Comparison of ENCODE assay signal across 1 cellular context in the genomic region with DNA sequence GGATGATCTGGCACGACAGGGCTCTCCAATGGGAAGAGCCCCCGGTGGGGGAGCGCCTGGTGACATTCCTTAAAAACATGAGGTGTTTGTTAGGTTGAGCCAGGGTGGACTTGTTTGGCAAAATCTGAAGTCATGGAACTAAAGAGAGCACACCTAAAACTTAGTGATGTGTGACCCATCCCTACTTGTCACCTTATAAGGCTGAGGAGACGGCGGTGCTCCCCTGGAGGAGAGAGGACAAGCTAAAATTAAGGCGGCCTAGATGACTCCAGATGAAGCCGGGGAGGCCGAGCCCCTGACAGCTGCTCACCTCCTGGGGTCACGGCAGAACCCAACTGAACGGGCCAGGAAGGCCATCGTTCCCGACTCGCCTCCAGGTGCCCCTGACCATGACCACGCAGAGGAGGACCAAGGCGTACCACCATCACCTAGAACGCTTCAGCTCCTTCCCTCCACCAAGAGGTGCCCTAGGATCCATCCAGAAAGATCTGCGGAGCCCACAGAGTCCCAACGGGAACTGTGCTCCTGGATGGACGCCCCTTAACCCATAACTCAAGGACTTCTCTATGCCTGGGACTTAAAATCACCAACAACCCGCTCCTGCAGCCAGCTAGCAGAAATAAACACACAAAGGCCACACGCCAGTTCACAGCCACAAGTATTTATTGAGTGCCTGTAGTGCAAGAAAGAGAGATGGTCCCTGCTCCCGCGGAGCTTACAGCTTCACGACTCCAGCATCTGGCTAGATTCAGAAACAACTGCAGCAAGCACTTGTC.
TF ChIP-seq lines count a peak whose summit lies in the region.

No MANE protein-coding gene starts in this region.

TF ChIP-seq in HCT116, 20 proteins besides CTCF, POLR2A, EP300 and RAD21 (continued from another document):
- TF ChIP-seq POLR2AphosphoS5 (IDR thresholded peaks at IDR 0.05; ENCODE audit: low read depth, low read length) (no peak), FOSL1 (IDR thresholded peaks at IDR 0.05; ENCODE audit: low read depth) (no peak), EZH2 (IDR thresholded peaks at IDR 0.05) (no peak), SIN3A (IDR thresholded peaks at IDR 0.05; ENCODE audit: low read depth) (no peak), TCF7L2 (IDR thresholded peaks at IDR 0.05; ENCODE audit: borderline replicate concordance, extremely low read depth, insufficient read depth, insufficient read length) (no peak), EGR1 (IDR thresholded peaks at IDR 0.05; ENCODE audit: low read depth) (no peak), ZNF274 (IDR thresholded peaks at IDR 0.05; ENCODE audit: low read depth, low read length) (no peak), CBX3 (IDR thresholded peaks at IDR 0.05; ENCODE audit: low read depth) (no peak)
- TF ChIP-seq, protein P1, sequence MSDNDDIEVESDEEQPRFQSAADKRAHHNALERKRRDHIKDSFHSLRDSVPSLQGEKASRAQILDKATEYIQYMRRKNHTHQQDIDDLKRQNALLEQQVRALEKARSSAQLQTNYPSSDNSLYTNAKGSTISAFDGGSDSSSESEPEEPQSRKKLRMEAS (IDR thresholded peaks at IDR 0.05): no peak
TF ChIP-seq in HCT116: peak in this region for 0.
